ENCODE assay signal across 16 cellular contexts in genomic region chr5:150639317-150639738, GRCh38. TPM values are rescaled to one million over a fixed set of nuclear protein-coding genes. Genes with fewer than 3 reads are reported as not detected.
DNase-seq lines count a peak whose midpoint lies in the region; ATAC-seq, FAIRE-seq and TF ChIP-seq lines count a peak whose summit lies in the region.
"Had no signal": no experiment of that assay in that cellular context is flagged by ENCODE, and none has a peak within 500 bp of the region (broad histone marks: within the 10 kb centered on the region; RNA-seq: fewer than 3 reads in every experiment).

No MANE protein-coding gene starts in this region.

- no peak for TF ChIP-seq POLR2A in A549 (IDR thresholded peaks at IDR 0.05; ENCODE audit: low read length)

- H3K36me3 ChIP-seq in kidney (ENCODE audit: control insufficient read depth in 1 of 2, insufficient read depth in 2 of 2, low read length in 2 of 2) (no peaks in the 10 kb centered on the region), psoas muscle (ENCODE audit: insufficient read depth in 1 of 2, low read depth in 1 of 2) (no peaks in the 10 kb centered on the region), mucosa of descending colon (ENCODE audit: low read depth) (no peaks in the 10 kb centered on the region)

- peak overlapping the region in 1 of 2 donors; percentile 22 for H3K9ac ChIP-seq in kidney (ENCODE audit: low read length in 2 of 2)

- 35% methylated on average over 4 of the region's 4 CpGs for WGBS in A549 (ENCODE audit: missing lambda C conversion rate)
- 65 to 77% (median 68%) methylated on average over 4 of the region's 4 CpGs for WGBS in psoas muscle, 3 donors

- FAIRE-seq in A549 (lab: Jason Lieb, UNC) (no peak), RCC 7860 (lab: Jason Lieb, UNC) (no peak), kidney (lab: Jason Lieb, UNC) (no peak)
- FAIRE-seq: GM12891, GM19239, urothelium cell line had no signal

- TF ChIP-seq RAD21 in A549 (conservative IDR thresholded peaks at IDR 0.05 in 1 of 2, IDR thresholded peaks at IDR 0.05 in 1 of 2): no peak

- CTCF ChIA-PET in A549 (lab: Yijun Ruan, JAX): interaction anchor here (1.4 to 10.6 kb wide), 4 partner anchors 9 to 80 kb away, joined by 4 to 143 read pairs (median 50); partner anchors contain the start of gene MYOZ3

- POLR2A ChIA-PET in A549 (lab: Yijun Ruan, JAX): interaction anchor here (1.6 kb wide), 1 partner anchor 17 kb away, joined by 3 read pairs; no protein-coding TSS in a partner anchor

- TF ChIP-seq CTCF in A549 (IDR thresholded peaks at IDR 0.05): no peak
- TF ChIP-seq CTCF in kidney (IDR thresholded peaks at IDR 0.05; ENCODE audit: borderline replicate concordance, extremely low read depth, insufficient read depth): no peak
- no peak for TF ChIP-seq CTCF in psoas muscle (IDR thresholded peaks at IDR 0.05)
- TF ChIP-seq CTCF in mucosa of descending colon (IDR thresholded peaks at IDR 0.05): no peak

- H3K9me3 ChIP-seq in A549 (no peaks in the 10 kb centered on the region), kidney (ENCODE audit: control insufficient read depth in 1 of 2, low read length in 2 of 2) (no peaks in the 10 kb centered on the region), psoas muscle (no peaks in the 10 kb centered on the region), mucosa of descending colon (no peaks in the 10 kb centered on the region)

- H3K4me3 ChIP-seq in A549 (no peak overlapping the region), kidney (ENCODE audit: low read length in 2 of 2) (no peak overlapping the region), psoas muscle (no peak overlapping the region), mucosa of descending colon (no peak overlapping the region)

- no peaks in the 10 kb centered on the region for H3K27me3 ChIP-seq in psoas muscle (ENCODE audit: insufficient read depth in 3 of 3, low read length in 2 of 3)

- no peak for DNase-seq in A549 (ENCODE audit: low read depth in 1 of 2, low spot score in 1 of 2)
- DNase-seq in RCC 7860 (ENCODE audit: low spot score): peak; percentile 56
- peak; percentile 32 for DNase-seq in kidney
- DNase-seq in psoas muscle: no peak
- no peak for DNase-seq in pons (ENCODE audit: low spot score)
- no peak for DNase-seq in OCI-M2 (lab: John Stamatoyannopoulos, UW; ENCODE audit: unreplicated experiment)
- DNase-seq in mucosa of descending colon: no peak
- DNase-seq: activated CD4-positive, alpha-beta memory T cell treated with anti-CD3 and anti-CD28 coated beads, Interleukin-2, amount 10 ng/mL, durations not matched to agents 7 days and 5 days; activated effector memory CD4-positive, alpha-beta T cell treated with Interleukin-2 at 50 U/mL for 16 hours; T-helper 9 cell had no signal

- ATAC-seq in A549 (no peak), psoas muscle (no peak), mucosa of descending colon (no peak), GM18907 (IDR thresholded peaks at IDR 0.05; ENCODE audit: unreplicated experiment) (no peak)

- H3K4me2 ChIP-seq in A549: peak overlapping the region; percentile 93

- H3K4me1 ChIP-seq in A549: peaks cover 83% of the 10 kb centered on the region
- H3K4me1 ChIP-seq in kidney (ENCODE audit: control insufficient read depth in 1 of 2, insufficient read depth in 1 of 2, low read depth in 1 of 2, low read length in 2 of 2): peaks cover 45 to 53% of the 10 kb centered on the region in 2 donors
- H3K4me1 ChIP-seq in psoas muscle: peaks cover 84% of the 10 kb centered on the region
- H3K4me1 ChIP-seq in mucosa of descending colon (ENCODE audit: low read depth): peaks cover 13% of the 10 kb centered on the region

- H3K27ac ChIP-seq in A549: peak overlapping the region; percentile 95 to 96
- H3K27ac ChIP-seq in kidney (ENCODE audit: low read depth in 2 of 2, low read length in 2 of 2): peak overlapping the region; percentile 48 to 93
- H3K27ac ChIP-seq in psoas muscle: peak overlapping the region; percentile 89

- no peak for TF ChIP-seq EP300 in A549 (IDR thresholded peaks at IDR 0.05)

- intact Hi-C loops in kidney (cut with DNase I) (no loop called here), psoas muscle (cut with DNase I) (no loop called here), mucosa of descending colon (cut with DNase I, micrococcal nuclease) (no loop called here)

TF ChIP-seq in A549, 52 proteins besides CTCF, POLR2A, EP300 and RAD21:
- no peak for TF ChIP-seq CBX2 (IDR thresholded peaks at IDR 0.05; ENCODE audit: borderline replicate concordance, low read depth)
- TF ChIP-seq SREBF2 (IDR thresholded peaks at IDR 0.05): no peak
- no peak for TF ChIP-seq CBX8 (IDR thresholded peaks at IDR 0.05)
- TF ChIP-seq MYC (IDR thresholded peaks at IDR 0.05; ENCODE audit: borderline replicate concordance, low read length): no peak
- no peak for TF ChIP-seq JUNB (IDR thresholded peaks at IDR 0.05)
- 0 out of 2 replicates have a peak, but pooled peaks have one; percentile 19 for TF ChIP-seq CHD4 (IDR thresholded peaks at IDR 0.05; ENCODE audit: borderline replicate concordance)
TF ChIP-seq in A549: peak in this region for 1.

RNA-seq across cellular contexts. Expression of gene SYNPO, which starts 1.1 kb away (rescaled TPM):
- polyA plus RNA-seq in A549 (2011; rRNA removed) (13.7 and 20.7 TPM in 2 replicates), A549 (2017; fragmentation: RNase III; extraction: RNeasy Plus Mini Kit Qiagen cat#74134 plus additional on column Dnase treatment) (33.9 to 43.8 TPM (median 37.1 TPM) in 3 replicates), kidney (ENCODE audit: insufficient read depth, low read depth, low replicate concordance) (46.3 TPM), psoas muscle (100 to 1,000 TPM; 136 to 855 (median 503) TPM)
- polyA plus RNA-seq in A549 (2012; cell fraction: cytosol; rRNA removed): 12.2 and 15.7 TPM in 2 replicates
- polyA plus RNA-seq in A549 (2012; cell fraction: nucleus; rRNA removed): 28.5 and 29.0 TPM in 2 replicates
- polyA minus RNA-seq in A549 (2011; rRNA and poly(A)+ RNA removed): 51.4 and 51.7 TPM in 2 replicates
- total RNA-seq in kidney (87.6 TPM), psoas muscle (100 to 1,000 TPM; 447 to 745 (median 673) TPM), mucosa of descending colon (10 to 100 TPM; 62.9 to 73.6 (median 63.9) TPM)

RNA-seq across cellular contexts. Expression of gene MYOZ3, which starts 21.7 kb away (rescaled TPM):
- 0.06 and 0.13 TPM in 2 replicates for polyA plus RNA-seq in A549 (2011; rRNA removed)
- polyA plus RNA-seq in A549 (2012; cell fraction: cytosol; rRNA removed): 0.06 and 0.07 TPM in 2 replicates
- 0.04 and 0.18 TPM in 2 replicates for polyA plus RNA-seq in A549 (2012; cell fraction: nucleus; rRNA removed)
- 0.07 to 0.12 TPM (median 0.09 TPM) in 3 replicates for polyA plus RNA-seq in A549 (2017; fragmentation: RNase III; extraction: RNeasy Plus Mini Kit Qiagen cat#74134 plus additional on column Dnase treatment)
- polyA minus RNA-seq in A549 (2011; rRNA and poly(A)+ RNA removed): 0.04 TPM in 1 of 2 replicates, not detected in the other
- 0.66 TPM for total RNA-seq in kidney
- 1.3 TPM for polyA plus RNA-seq in kidney (ENCODE audit: insufficient read depth, low read depth, low replicate concordance)
- total RNA-seq in psoas muscle: 100 to 1,000 TPM in 1 of 4 donors, 10 to 100 TPM in 3; 29.7 to 110 (median 31.7) TPM
- 10 to 100 TPM in 2 of 3 donors, 1 to 10 TPM in 1; 3.0 to 14.5 (median 14.5) TPM for polyA plus RNA-seq in psoas muscle
- under 1 TPM; 0.09 to 0.48 (median 0.35) TPM for total RNA-seq in mucosa of descending colon
- total RNA-seq: MCF 10A, mononuclear cell had no signal

Comparison
In these comparisons a context has a peak if more than half of its experiments do, and no peak if none do; other contexts are left out.
1. DNase-seq: peak in RCC 7860 (single experiment) and kidney (single experiment); none in A549 (0 of 2), psoas muscle (0 of 2), pons (single experiment), OCI-M2 (single experiment) and mucosa of descending colon (0 of 3).
2. RNA of gene MYOZ3, which starts 21.7 kb away (total RNA-seq): 29.7 to 110 TPM in psoas muscle; 0.66 TPM in kidney (single experiment) and 0.09 to 0.48 TPM in mucosa of descending colon; every median in the first group is over 10 times any median in the second.
3. Peak in every context shown above with its lines, with median percentiles within 50 percentile points of each other: H3K27ac ChIP-seq.